ENCODE assay signal across 7 cellular contexts in genomic region chr2:98269274-98269673, GRCh38.
DNase-seq lines count a peak whose midpoint lies in the region; ATAC-seq and TF ChIP-seq lines count a peak whose summit lies in the region.

No MANE protein-coding gene starts in this region.

- H3K4me3 ChIP-seq in DND-41 (ENCODE audit: low read depth in 1 of 2, low read length in 2 of 2): no peak overlapping the region
- H3K4me3 ChIP-seq in fibroblast of villous mesenchyme (ENCODE audit: low read depth, low read length): no peak overlapping the region

- no peaks in the 10 kb centered on the region for H4K20me1 ChIP-seq in DND-41 (ENCODE audit: insufficient read depth, low read length)

- H3K27ac ChIP-seq in DND-41 (ENCODE audit: low read length): no peak overlapping the region

- H3K36me3 ChIP-seq in DND-41 (ENCODE audit: insufficient read depth, low read length): no peaks in the 10 kb centered on the region

- no peaks in the 10 kb centered on the region for H3K79me2 ChIP-seq in DND-41 (ENCODE audit: insufficient read depth, low read length)

- no peaks in the 10 kb centered on the region for H3K4me1 ChIP-seq in DND-41 (ENCODE audit: insufficient read depth, low read length)

- no peak overlapping the region for H3K4me2 ChIP-seq in DND-41 (ENCODE audit: insufficient read depth, low read length)

- H3K27me3 ChIP-seq in DND-41 (ENCODE audit: insufficient read depth, low read length, poor library complexity): no peaks in the 10 kb centered on the region

- ATAC-seq in DND-41 (ENCODE audit: insufficient read depth, low read depth) (peak; percentile 67), GM21528 (IDR thresholded peaks at IDR 0.05; ENCODE audit: low FRiP score, unreplicated experiment) (no peak)

- H2AFZ ChIP-seq in DND-41 (ENCODE audit: low read depth, low read length): no peak overlapping the region

- DNase-seq in DND-41 (peak; percentile 30), HS-27A (ENCODE audit: low read depth) (peak; percentile 39), SIG-M5 treated with dmso at 0.1 percent for 504 hours (lab: John Stamatoyannopoulos, UW; ENCODE audit: unreplicated experiment) (peak; percentile 79), fibroblast of villous mesenchyme (ENCODE audit: low read depth) (peak; percentile 66), pulmonary artery endothelial cell (ENCODE audit: low read depth, low spot score) (peak; percentile 24), T1000 (lab: John Stamatoyannopoulos, UW) (no peak)

- H3K9ac ChIP-seq in DND-41 (ENCODE audit: low read depth, low read length): no peak overlapping the region

- peaks cover 5% of the 10 kb centered on the region for H3K9me3 ChIP-seq in DND-41 (ENCODE audit: insufficient read depth, low read length, severe bottlenecking)

- TF ChIP-seq CTCF in DND-41 (IDR thresholded peaks at IDR 0.05; ENCODE audit: borderline replicate concordance, extremely low read depth, low read length, poor library complexity, severe bottlenecking) (peak; percentile 77), fibroblast of villous mesenchyme (IDR thresholded peaks at IDR 0.05; ENCODE audit: insufficient read depth, low read depth, low read length) (peak; percentile 87)
